In the genomic region with DNA sequence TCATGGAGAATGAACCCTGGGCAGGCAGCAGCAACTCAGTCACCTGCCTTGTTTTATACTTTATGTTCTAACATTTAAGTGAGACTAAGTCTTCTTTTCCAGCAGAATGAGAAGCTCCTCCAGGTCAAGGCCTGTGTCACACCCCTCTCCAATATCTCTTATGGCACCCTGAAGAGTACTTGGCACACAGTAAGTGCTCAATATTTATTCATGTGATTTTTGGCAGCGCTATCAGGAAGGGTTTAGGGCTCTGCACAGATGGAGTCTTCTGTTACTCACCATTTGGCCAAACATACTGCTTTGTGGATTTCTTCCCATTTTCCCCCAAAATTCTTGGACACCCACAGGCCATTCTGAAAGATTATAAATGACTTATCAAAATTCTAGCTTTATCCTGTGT, we compare ENCODE assay signal across 22 cellular contexts. TPM values are rescaled to one million over a fixed set of nuclear protein-coding genes. Genes with fewer than 3 reads are reported as not detected.
"Had no signal": no experiment of that assay in that cellular context is flagged by ENCODE, and none has a peak within 500 bp of the region (broad histone marks: within the 10 kb centered on the region; RNA-seq: fewer than 3 reads in every experiment).

No MANE protein-coding gene starts in this region.

- H3K36me3 ChIP-seq: right lobe of liver had no signal

- H3K27ac ChIP-seq: adrenal gland, esophagus squamous epithelium, parathyroid adenoma, right lobe of liver, stomach had no signal

- H3K4me1 ChIP-seq: adrenal gland, parathyroid adenoma, right lobe of liver, stomach had no signal

- H3K79me2 ChIP-seq: parathyroid adenoma had no signal

- ATAC-seq: activated CD4-positive, alpha-beta T cell treated with anti-CD3 and anti-CD28 coated beads for 36 hours; activated naive CD4-positive, alpha-beta T cell treated with anti-CD3 and anti-CD28 coated beads, Interleukin-2, amount 50 U/mL, for 72 hours; effector memory CD8-positive, alpha-beta T cell; stimulated activated effector memory CD8-positive, alpha-beta T cell treated with anti-CD3 and anti-CD28 coated beads, Interleukin-12 subunit alpha, Interleukin-12 subunit beta, amount 100 ng/mL, for 72 hours; WTC11 had no signal

- H3K4me3 ChIP-seq: adrenal gland, esophagus squamous epithelium, right lobe of liver, stomach, thoracic aorta had no signal

- H3K9me3 ChIP-seq: adrenal gland, esophagus squamous epithelium, right lobe of liver, stomach, thoracic aorta had no signal

- DNase-seq: activated CD4-positive, alpha-beta memory T cell treated with anti-CD3 and anti-CD28 coated beads for 36 hours; activated CD4-positive, alpha-beta T cell treated with anti-CD3 and anti-CD28 coated beads for 36 hours; activated gamma-delta T cell treated with Interleukin-2 at 50 U/mL for 16 hours; activated T-cell treated with anti-CD3 and anti-CD28 coated beads for 4 hours; adrenal gland; effector memory CD8-positive, alpha-beta T cell; esophagus squamous epithelium; foreskin fibroblast; hippocampal formation; mammary epithelial cell; right lobe of liver; stimulated activated CD4-positive, alpha-beta T cell treated with anti-CD3 and anti-CD28 coated beads, Interleukin-4, amount 100 ng/mL, for 24 hours; stomach had no signal

- H3K27me3 ChIP-seq: adrenal gland, esophagus squamous epithelium, right lobe of liver, stomach had no signal

- H2AFZ ChIP-seq: parathyroid adenoma had no signal

RNA-seq across cellular contexts. Expression of gene MYBPHL, which starts 43.8 kb away (rescaled TPM):
- total RNA-seq: activated CD4-positive, alpha-beta memory T cell treated with anti-CD3 and anti-CD28 coated beads for 36 hours; activated CD4-positive, alpha-beta T cell treated with anti-CD3 and anti-CD28 coated beads for 36 hours; activated naive CD4-positive, alpha-beta T cell treated with anti-CD3 and anti-CD28 coated beads, Interleukin-2, amount 50 U/mL, for 72 hours; activated T-helper 1 cell treated with anti-CD3 and anti-CD28 coated beads, Interleukin-12 subunit alpha, Interleukin-12 subunit beta, Interleukin-2, Interleukin-4 antibody, amounts not matched to agents 30 ng/mL and 10 ng/mL and 1 ng/mL, durations not matched to agents 14 hours and 24 hours and 36 hours; astrocyte; esophagus squamous epithelium; glomerular endothelial cell; right lobe of liver; stomach; urinary bladder had no signal
